In genomic region chr2:80499095-80499494, GRCh38 we compare ENCODE assay signal across 8 cellular contexts.
DNase-seq lines count a peak whose midpoint lies in the region; ATAC-seq and TF ChIP-seq lines count a peak whose summit lies in the region.

No MANE protein-coding gene starts in this region.

- no peaks in the 10 kb centered on the region for H3K4me1 Mint-ChIP-seq in activated CD8-positive, alpha-beta T cell treated with anti-CD3 and anti-CD28 coated beads for 36 hours (ENCODE audit: low read depth)
- H3K4me1 Mint-ChIP-seq in activated CD8-positive, alpha-beta T cell treated with anti-CD3 and anti-CD28 coated beads, Interleukin-2, amount 10 ng/mL, durations not matched to agents 7 days and 5 days (ENCODE audit: low read depth) = no peaks in the 10 kb centered on the region
- H3K4me1 Mint-ChIP-seq in activated CD4-positive, alpha-beta T cell treated with anti-CD3 and anti-CD28 coated beads, Interleukin-2, amount 10 ng/mL, durations not matched to agents 7 days and 5 days = no peaks in the 10 kb centered on the region

- CTCF ChIA-PET in activated CD8-positive, alpha-beta T cell treated with anti-CD3 and anti-CD28 coated beads for 36 hours (lab: Charles Lee) = no interaction called here
- CTCF ChIA-PET in activated CD8-positive, alpha-beta T cell treated with anti-CD3 and anti-CD28 coated beads, Interleukin-2, amount 10 ng/mL, durations not matched to agents 7 days and 5 days (lab: Charles Lee) = no interaction called here
- CTCF ChIA-PET in activated CD4-positive, alpha-beta T cell treated with anti-CD3 and anti-CD28 coated beads, Interleukin-2, amount 10 ng/mL, durations not matched to agents 7 days and 5 days (lab: Charles Lee) = no interaction called here

- no peak overlapping the region for H3K27ac Mint-ChIP-seq in activated CD8-positive, alpha-beta T cell treated with anti-CD3 and anti-CD28 coated beads for 36 hours
- no peak overlapping the region for H3K27ac Mint-ChIP-seq in activated CD8-positive, alpha-beta T cell treated with anti-CD3 and anti-CD28 coated beads, Interleukin-2, amount 10 ng/mL, durations not matched to agents 7 days and 5 days
- H3K27ac Mint-ChIP-seq in activated CD4-positive, alpha-beta T cell treated with anti-CD3 and anti-CD28 coated beads, Interleukin-2, amount 10 ng/mL, durations not matched to agents 7 days and 5 days = no peak overlapping the region

- no peak overlapping the region for H3K4me3 Mint-ChIP-seq in activated CD8-positive, alpha-beta T cell treated with anti-CD3 and anti-CD28 coated beads for 36 hours
- no peak overlapping the region for H3K4me3 Mint-ChIP-seq in activated CD8-positive, alpha-beta T cell treated with anti-CD3 and anti-CD28 coated beads, Interleukin-2, amount 10 ng/mL, durations not matched to agents 7 days and 5 days
- no peak overlapping the region for H3K4me3 Mint-ChIP-seq in activated CD4-positive, alpha-beta T cell treated with anti-CD3 and anti-CD28 coated beads, Interleukin-2, amount 10 ng/mL, durations not matched to agents 7 days and 5 days

- intact Hi-C loops in activated CD8-positive, alpha-beta T cell treated with anti-CD3 and anti-CD28 coated beads for 36 hours (cut with micrococcal nuclease) = no loop called here
- intact Hi-C loops in head of caudate nucleus (cut with DNase I) = loop anchor here (5.0 to 10.0 kb wide), 2 partner anchors 54 to 172 kb away; no protein-coding TSS in a partner anchor
- intact Hi-C loops in stomach (cut with DNase I; ENCODE audit: low total_unique reads) = no loop called here
- intact Hi-C loops in vagina (cut with DNase I) = no loop called here

- no peaks in the 10 kb centered on the region for H3K9me3 Mint-ChIP-seq in activated CD8-positive, alpha-beta T cell treated with anti-CD3 and anti-CD28 coated beads for 36 hours
- peaks cover 9% of the 10 kb centered on the region for H3K9me3 Mint-ChIP-seq in activated CD8-positive, alpha-beta T cell treated with anti-CD3 and anti-CD28 coated beads, Interleukin-2, amount 10 ng/mL, durations not matched to agents 7 days and 5 days (ENCODE audit: insufficient read depth)
- no peaks in the 10 kb centered on the region for H3K9me3 Mint-ChIP-seq in activated CD4-positive, alpha-beta T cell treated with anti-CD3 and anti-CD28 coated beads, Interleukin-2, amount 10 ng/mL, durations not matched to agents 7 days and 5 days

- no peak for TF ChIP-seq CTCF in activated CD8-positive, alpha-beta T cell treated with anti-CD3 and anti-CD28 coated beads for 36 hours (IDR thresholded peaks at IDR 0.05)
- TF ChIP-seq CTCF in stomach (IDR thresholded peaks at IDR 0.05) = peak in 5 of 7 experiments; percentile 28 to 58 (median 34)
- TF ChIP-seq CTCF in vagina (IDR thresholded peaks at IDR 0.05) = no peak

- no peaks in the 10 kb centered on the region for H3K27me3 Mint-ChIP-seq in activated CD8-positive, alpha-beta T cell treated with anti-CD3 and anti-CD28 coated beads for 36 hours
- H3K27me3 Mint-ChIP-seq in activated CD8-positive, alpha-beta T cell treated with anti-CD3 and anti-CD28 coated beads, Interleukin-2, amount 10 ng/mL, durations not matched to agents 7 days and 5 days (ENCODE audit: low read depth) = no peaks in the 10 kb centered on the region
- no peaks in the 10 kb centered on the region for H3K27me3 Mint-ChIP-seq in activated CD4-positive, alpha-beta T cell treated with anti-CD3 and anti-CD28 coated beads, Interleukin-2, amount 10 ng/mL, durations not matched to agents 7 days and 5 days

- H3K27me3 ChIP-seq in stomach (no peaks in the 10 kb centered on the region), vagina (no peaks in the 10 kb centered on the region)

- no peak for TF ChIP-seq EP300 in stomach (IDR thresholded peaks at IDR 0.05)

- H3K36me3 ChIP-seq in stomach (no peaks in the 10 kb centered on the region), vagina (no peaks in the 10 kb centered on the region)

- ATAC-seq in activated CD8-positive, alpha-beta T cell treated with anti-CD3 and anti-CD28 coated beads for 36 hours = no peak
- ATAC-seq in activated CD8-positive, alpha-beta T cell treated with anti-CD3 and anti-CD28 coated beads, Interleukin-2, amount 10 ng/mL, durations not matched to agents 7 days and 5 days = no peak
- ATAC-seq in HG02623 (IDR thresholded peaks at IDR 0.05; ENCODE audit: unreplicated experiment) = no peak

- H3K4me3 ChIP-seq in stomach (no peak overlapping the region), vagina (no peak overlapping the region)

- TF ChIP-seq POLR2A in stomach (IDR thresholded peaks at IDR 0.05) = no peak
- no peak for TF ChIP-seq POLR2A in vagina (IDR thresholded peaks at IDR 0.05)

- H3K27ac ChIP-seq in stomach (no peak overlapping the region), vagina (no peak overlapping the region)

- no peaks in the 10 kb centered on the region for H3K36me3 Mint-ChIP-seq in activated CD8-positive, alpha-beta T cell treated with anti-CD3 and anti-CD28 coated beads for 36 hours (ENCODE audit: low read depth)
- no peaks in the 10 kb centered on the region for H3K36me3 Mint-ChIP-seq in activated CD8-positive, alpha-beta T cell treated with anti-CD3 and anti-CD28 coated beads, Interleukin-2, amount 10 ng/mL, durations not matched to agents 7 days and 5 days (ENCODE audit: low read depth)
- H3K36me3 Mint-ChIP-seq in activated CD4-positive, alpha-beta T cell treated with anti-CD3 and anti-CD28 coated beads, Interleukin-2, amount 10 ng/mL, durations not matched to agents 7 days and 5 days (ENCODE audit: low read depth) = no peaks in the 10 kb centered on the region

- H3K9me3 ChIP-seq in stomach (no peaks in the 10 kb centered on the region), vagina (no peaks in the 10 kb centered on the region)

- 13 to 30% (median 20%) methylated on average over 2 of the region's 2 CpGs for WGBS in stomach, 5 donors

- H3K4me1 ChIP-seq in stomach = peaks cover 0 to 4% (median 0%) of the 10 kb centered on the region in 4 donors
- H3K4me1 ChIP-seq in vagina = no peaks in the 10 kb centered on the region

- POLR2A ChIA-PET in activated CD8-positive, alpha-beta T cell treated with anti-CD3 and anti-CD28 coated beads for 36 hours (lab: Charles Lee) = no interaction called here
- POLR2A ChIA-PET in activated CD8-positive, alpha-beta T cell treated with anti-CD3 and anti-CD28 coated beads, Interleukin-2, amount 10 ng/mL, durations not matched to agents 7 days and 5 days (lab: Charles Lee) = no interaction called here
- POLR2A ChIA-PET in activated CD4-positive, alpha-beta T cell treated with anti-CD3 and anti-CD28 coated beads, Interleukin-2, amount 10 ng/mL, durations not matched to agents 7 days and 5 days (lab: Charles Lee) = no interaction called here

- DNase-seq in activated CD8-positive, alpha-beta T cell treated with anti-CD3 and anti-CD28 coated beads for 36 hours = peak; percentile 2
- no peak for DNase-seq in activated CD8-positive, alpha-beta T cell treated with anti-CD3 and anti-CD28 coated beads, Interleukin-2, amount 10 ng/mL, durations not matched to agents 7 days and 5 days
- DNase-seq in RPMI7951 (ENCODE audit: low read depth) (peak; percentile 5), head of caudate nucleus (peak in 41 of 42 donors; percentile 21 to 90 (median 73)), stomach (peak; percentile 36), vagina (ENCODE audit: extremely low spot score in 2 of 2) (no peak)
- no peak for DNase-seq in activated CD4-positive, alpha-beta T cell treated with anti-CD3 and anti-CD28 coated beads, Interleukin-2, amount 10 ng/mL, durations not matched to agents 7 days and 5 days

Comparison
In these comparisons a context has a peak if more than half of its experiments do, and no peak if none do; other contexts are left out.
1. DNase-seq: peak in activated CD8-positive, alpha-beta T cell treated with anti-CD3 and anti-CD28 coated beads for 36 hours (single experiment), RPMI7951 (single experiment), head of caudate nucleus (41 of 42) and stomach (single experiment); none in activated CD8-positive, alpha-beta T cell treated with anti-CD3 and anti-CD28 coated beads, Interleukin-2, amount 10 ng/mL, durations not matched to agents 7 days and 5 days (single experiment), activated CD4-positive, alpha-beta T cell treated with anti-CD3 and anti-CD28 coated beads, Interleukin-2, amount 10 ng/mL, durations not matched to agents 7 days and 5 days (single experiment) and vagina (0 of 2).
2. CTCF ChIP-seq: peak in stomach (5 of 7); none in activated CD8-positive, alpha-beta T cell treated with anti-CD3 and anti-CD28 coated beads for 36 hours (single experiment) and vagina (0 of 3).